1 cellular context compared by ENCODE assay signal in genomic region chr2:201965550-201965949, GRCh38.
TF ChIP-seq lines count a peak whose summit lies in the region.

No MANE protein-coding gene starts in this region.

TF ChIP-seq in SK-N-SH treated with all-trans-retinoic acid at 6 μM for 48 hours, 23 proteins besides CTCF, POLR2A, EP300 and RAD21:
- TF ChIP-seq TSHZ2 (CRISPR knock-in tag; IDR thresholded peaks at IDR 0.05): no peak
- no peak for TF ChIP-seq ARNTL (CRISPR knock-in tag; IDR thresholded peaks at IDR 0.05; ENCODE audit: borderline replicate concordance, low read depth)
- no peak for TF ChIP-seq SNAI2 (CRISPR knock-in tag; IDR thresholded peaks at IDR 0.05)
- TF ChIP-seq ZFP3 (CRISPR knock-in tag; IDR thresholded peaks at IDR 0.05): no peak
